8 cellular contexts compared by ENCODE assay signal in genomic region chr16:53509906-53510703, GRCh38. TPM values are rescaled to one million over a fixed set of nuclear protein-coding genes. Genes with fewer than 3 reads are reported as not detected.
DNase-seq lines count a peak whose midpoint lies in the region; ATAC-seq and TF ChIP-seq lines count a peak whose summit lies in the region.

No MANE protein-coding gene starts in this region.

- peak overlapping the region in 4 of 9 donors; percentile 14 to 48 (median 31) for H3K27ac Mint-ChIP-seq in naive thymus-derived CD4-positive, alpha-beta T cell

- H3K4me3 Mint-ChIP-seq in naive thymus-derived CD4-positive, alpha-beta T cell, result peak overlapping the region; percentile 8 to 75 (median 52)

- CTCF ChIA-PET in HEK293 (lab: Yijun Ruan, JAX), result interaction anchor here (0.5 to 1.1 kb wide), 13 partner anchors 10 to 1441 kb away, joined by 3 to 5 read pairs (median 3); no protein-coding TSS in a partner anchor
- CTCF ChIA-PET in naive thymus-derived CD4-positive, alpha-beta T cell (lab: Charles Lee), result interaction anchor here (1.5 to 1.8 kb wide), 2 partner anchors 39 to 455 kb away, joined by 3 to 8 read pairs; partner anchors contain the start of gene CHD9

- H3K4me1 ChIP-seq in HEK293 (ENCODE audit: control insufficient read depth, insufficient read depth, low read length), result no peaks in the 10 kb centered on the region
- H3K4me1 ChIP-seq in esophagus muscularis mucosa, result peaks cover 10 to 23% (median 14%) of the 10 kb centered on the region in 4 donors
- H3K4me1 ChIP-seq in naive thymus-derived CD4-positive, alpha-beta T cell (ENCODE audit: control insufficient read depth in 2 of 2, insufficient read depth in 2 of 2, low read length in 2 of 2), result peaks cover 0 to 13% of the 10 kb centered on the region in 2 donors
- H3K4me1 ChIP-seq in tibial nerve, result peaks cover 0 to 14% (median 0%) of the 10 kb centered on the region in 4 donors

- peak; percentile 61 for TF ChIP-seq CTCF in HEK293 (tag by site-specific recombination; IDR thresholded peaks at IDR 0.05)
- peak in 2 of 3 experiments; percentile 92 to 93 for TF ChIP-seq CTCF in esophagus muscularis mucosa (IDR thresholded peaks at IDR 0.05)
- TF ChIP-seq CTCF in tibial nerve (IDR thresholded peaks at IDR 0.05), result peak; percentile 80 to 96 (median 89)

- H3K36me3 ChIP-seq in HEK293 (ENCODE audit: control insufficient read depth in 2 of 2, insufficient read depth in 1 of 2, low read length in 2 of 2) (no peaks in the 10 kb centered on the region), esophagus muscularis mucosa (no peaks in the 10 kb centered on the region), tibial nerve (no peaks in the 10 kb centered on the region)
- no peaks in the 10 kb centered on the region for H3K36me3 ChIP-seq in naive thymus-derived CD4-positive, alpha-beta T cell (ENCODE audit: control insufficient read depth in 2 of 3, insufficient read depth in 3 of 3, low read length in 3 of 3)

- H3K27ac ChIP-seq in HEK293 (ENCODE audit: extremely low read depth, low read depth, low read length), result no peak overlapping the region
- peak overlapping the region; percentile 27 to 71 (median 58) for H3K27ac ChIP-seq in esophagus muscularis mucosa (replicated peaks in 1 of 4)
- no peak overlapping the region for H3K27ac ChIP-seq in naive thymus-derived CD4-positive, alpha-beta T cell (ENCODE audit: low read depth, low read length)
- peak overlapping the region in 3 of 4 donors; percentile 22 to 74 (median 70) for H3K27ac ChIP-seq in tibial nerve

- TF ChIP-seq POLR2A in esophagus muscularis mucosa (IDR thresholded peaks at IDR 0.05; ENCODE audit: low read depth) (no peak), tibial nerve (IDR thresholded peaks at IDR 0.05) (no peak)

- no peak for TF ChIP-seq EP300 in esophagus muscularis mucosa (IDR thresholded peaks at IDR 0.05)
- peak in 1 of 2 donors; percentile 13 for TF ChIP-seq EP300 in tibial nerve (IDR thresholded peaks at IDR 0.05)

- H3K4me3 ChIP-seq in HEK293 (ENCODE audit: low read depth, low read length), result no peak overlapping the region
- H3K4me3 ChIP-seq in esophagus muscularis mucosa, result peak overlapping the region in 1 of 4 donors; percentile 25
- H3K4me3 ChIP-seq in naive thymus-derived CD4-positive, alpha-beta T cell (ENCODE audit: low read length), result peak overlapping the region; percentile 21
- H3K4me3 ChIP-seq in tibial nerve, result peak overlapping the region in 1 of 4 donors; percentile 6

- POLR2A ChIA-PET in HEK293 (lab: Yijun Ruan, JAX), result interaction anchor here (0.5 kb wide), 1 partner anchor 12 kb away, joined by 6 read pairs; no protein-coding TSS in a partner anchor
- POLR2A ChIA-PET in naive thymus-derived CD4-positive, alpha-beta T cell (lab: Charles Lee), result interaction anchor here (0.6 to 1.0 kb wide), 2 partner anchors 61 to 189 kb away, joined by 3 read pairs; no protein-coding TSS in a partner anchor

- H3K9me3 ChIP-seq in HEK293 (ENCODE audit: control insufficient read depth, insufficient read depth, low read depth, low read length) (no peaks in the 10 kb centered on the region), esophagus muscularis mucosa (no peaks in the 10 kb centered on the region), tibial nerve (no peaks in the 10 kb centered on the region)
- no peaks in the 10 kb centered on the region for H3K9me3 ChIP-seq in naive thymus-derived CD4-positive, alpha-beta T cell (ENCODE audit: control insufficient read depth in 2 of 3, low read length in 3 of 3)

- H3K4me1 Mint-ChIP-seq in naive thymus-derived CD4-positive, alpha-beta T cell, result peaks cover 1 to 44% (median 21%) of the 10 kb centered on the region in 7 donors

- H3K27me3 ChIP-seq in esophagus muscularis mucosa (no peaks in the 10 kb centered on the region), tibial nerve (no peaks in the 10 kb centered on the region)
- no peaks in the 10 kb centered on the region for H3K27me3 ChIP-seq in naive thymus-derived CD4-positive, alpha-beta T cell (ENCODE audit: control insufficient read depth in 2 of 2, insufficient read depth in 2 of 2, low read length in 2 of 2)

- WGBS in esophagus muscularis mucosa, result 48% methylated on average over 29 of the region's 29 CpGs
- WGBS in tibial nerve, 2 donors, result 41 to 43% methylated on average over 29 of the region's 29 CpGs

- peak; percentile 86 for ATAC-seq in naive thymus-derived CD4-positive, alpha-beta T cell

- peaks cover 0 to 24% (median 0%) of the 10 kb centered on the region in 5 donors for H3K36me3 Mint-ChIP-seq in naive thymus-derived CD4-positive, alpha-beta T cell

- H3K27me3 Mint-ChIP-seq in naive thymus-derived CD4-positive, alpha-beta T cell, result peaks cover 0 to 6% (median 0%) of the 10 kb centered on the region in 5 donors

- peaks cover 0 to 9% (median 2%) of the 10 kb centered on the region in 11 donors for H3K9me3 Mint-ChIP-seq in naive thymus-derived CD4-positive, alpha-beta T cell

- intact Hi-C loops in esophagus muscularis mucosa (cut with DNase I), result no loop called here
- intact Hi-C loops in naive thymus-derived CD4-positive, alpha-beta T cell (cut with micrococcal nuclease), result loop anchor here (1.0 to 10.0 kb wide), 9 partner anchors 8 to 455 kb away; no protein-coding TSS in a partner anchor

- DNase-seq in EH (ENCODE audit: low read depth) (peak; percentile 79), NCI-H510A (lab: John Stamatoyannopoulos, UW) (peak; percentile 29), activated T-cell treated with anti-CD3 and anti-CD28 coated beads for 1 hour (ENCODE audit: low read depth) (peak; percentile 36), esophagus muscularis mucosa (ENCODE audit: extremely low spot score) (no peak), tibial nerve (ENCODE audit: low spot score in 2 of 2) (peak; percentile 34 to 57), NCI-H187 treated with DMSO at 0.1 percent for 48 hours (lab: John Stamatoyannopoulos, UW) (no peak)
- peak; percentile 34 to 72 (median 50) for DNase-seq in naive thymus-derived CD4-positive, alpha-beta T cell

TF ChIP-seq in HEK293, 187 proteins besides CTCF, POLR2A, EP300 and RAD21:
- TF ChIP-seq IKZF3 (tag by site-specific recombination; IDR thresholded peaks at IDR 0.05) (0 out of 2 replicates have a peak, but pooled peaks have one; percentile 24), ZBTB20 (tag by site-specific recombination; IDR thresholded peaks at IDR 0.05) (0 out of 2 replicates have a peak, but pooled peaks have one; percentile 41), ZNF654 (tag by site-specific recombination; IDR thresholded peaks at IDR 0.05; ENCODE audit: low read depth) (peak; percentile 65), ZSCAN5A (tag by site-specific recombination; IDR thresholded peaks at IDR 0.05) (no peak), ZNF660 (tag by site-specific recombination; IDR thresholded peaks at IDR 0.05) (0 out of 2 replicates have a peak, but pooled peaks have one; percentile 50)

RNA-seq across cellular contexts. Expression of gene AKTIP, which starts 7.1 kb away (rescaled TPM):
- total RNA-seq in esophagus muscularis mucosa (10 to 100 TPM; 44.9 to 59.7 (median 53.9) TPM), tibial nerve (10 to 100 TPM; 33.3 to 48.5 (median 39.8) TPM)
- 100 to 1,000 TPM in 2 of 5 experiments, 10 to 100 TPM in 3; 42.9 to 122 (median 66.7) TPM for total RNA-seq in naive thymus-derived CD4-positive, alpha-beta T cell
- 100 to 1,000 TPM; 102 to 130 TPM for polyA plus RNA-seq in naive thymus-derived CD4-positive, alpha-beta T cell

Comparison
In these comparisons a context has a peak if more than half of its experiments do, and no peak if none do; other contexts are left out.
1. DNase-seq: peak in EH (single experiment), NCI-H510A (single experiment), activated T-cell treated with anti-CD3 and anti-CD28 coated beads for 1 hour (single experiment), naive thymus-derived CD4-positive, alpha-beta T cell (9 of 9) and tibial nerve (2 of 2); none in esophagus muscularis mucosa (single experiment) and NCI-H187 treated with DMSO at 0.1 percent for 48 hours (single experiment).
2. H3K27ac ChIP-seq: peak in esophagus muscularis mucosa (4 of 4) and tibial nerve (3 of 4); none in HEK293 (single experiment) and naive thymus-derived CD4-positive, alpha-beta T cell (single experiment).
3. Peak in every context shown above with its lines, with median percentiles within 50 percentile points of each other: CTCF ChIP-seq.